Comparison of ENCODE assay signal across 1 cellular context in the genomic region with DNA sequence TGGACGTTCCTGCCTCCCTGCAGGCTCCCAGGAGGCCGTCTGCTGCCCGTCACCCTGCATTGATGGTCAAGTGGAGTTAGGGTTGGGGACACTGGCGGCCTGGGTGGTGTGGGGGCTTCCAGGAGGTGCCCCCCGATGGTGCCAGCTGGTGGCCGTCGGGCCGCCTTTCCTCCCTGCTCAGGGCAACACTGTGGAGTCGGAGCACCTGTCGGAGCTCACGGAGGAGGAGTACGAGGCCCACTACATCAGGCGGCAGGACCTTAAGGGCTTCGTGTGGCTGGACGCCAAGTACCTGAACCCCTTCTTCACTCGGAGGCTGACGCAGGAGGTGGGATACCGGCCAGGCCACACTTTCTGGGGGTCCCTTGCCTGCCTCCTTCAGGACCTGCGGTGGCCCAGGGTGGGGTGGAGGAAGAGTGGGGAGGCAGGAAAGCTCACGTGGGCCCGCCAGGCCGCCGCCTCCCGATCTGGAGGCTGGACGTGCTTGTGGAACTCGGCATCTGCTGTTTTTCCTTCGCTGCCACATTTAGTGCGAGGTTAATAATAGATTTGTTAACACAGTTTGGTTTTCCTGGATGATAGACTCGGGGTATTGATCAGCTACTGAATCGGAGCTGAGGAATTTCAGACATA.
TF ChIP-seq lines count a peak whose summit lies in the region.

No MANE protein-coding gene starts in this region.

TF ChIP-seq in H1, 55 proteins besides CTCF, POLR2A, EP300 and RAD21:
- TF ChIP-seq, protein P1, sequence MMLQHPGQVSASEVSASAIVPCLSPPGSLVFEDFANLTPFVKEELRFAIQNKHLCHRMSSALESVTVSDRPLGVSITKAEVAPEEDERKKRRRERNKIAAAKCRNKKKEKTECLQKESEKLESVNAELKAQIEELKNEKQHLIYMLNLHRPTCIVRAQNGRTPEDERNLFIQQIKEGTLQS (IDR thresholded peaks at IDR 0.05; ENCODE audit: insufficient read depth, low read depth, low read length), result no peak
- no peak for TF ChIP-seq SP4 (IDR thresholded peaks at IDR 0.05; ENCODE audit: low read length)
- TF ChIP-seq EGR1 (IDR thresholded peaks at IDR 0.05; ENCODE audit: borderline replicate concordance, low read depth, low read length), result no peak
- no peak for TF ChIP-seq TAF1 (IDR thresholded peaks at IDR 0.05; ENCODE audit: low read depth, low read length)
- no peak for TF ChIP-seq SP1 (IDR thresholded peaks at IDR 0.05; ENCODE audit: low read depth, low read length)
- TF ChIP-seq CEBPB (IDR thresholded peaks at IDR 0.05; ENCODE audit: low read depth, low read length), result no peak
- TF ChIP-seq RBBP5 (IDR thresholded peaks at IDR 0.05; ENCODE audit: borderline replicate concordance, low read depth, low read length), result no peak
